In the genomic region with DNA sequence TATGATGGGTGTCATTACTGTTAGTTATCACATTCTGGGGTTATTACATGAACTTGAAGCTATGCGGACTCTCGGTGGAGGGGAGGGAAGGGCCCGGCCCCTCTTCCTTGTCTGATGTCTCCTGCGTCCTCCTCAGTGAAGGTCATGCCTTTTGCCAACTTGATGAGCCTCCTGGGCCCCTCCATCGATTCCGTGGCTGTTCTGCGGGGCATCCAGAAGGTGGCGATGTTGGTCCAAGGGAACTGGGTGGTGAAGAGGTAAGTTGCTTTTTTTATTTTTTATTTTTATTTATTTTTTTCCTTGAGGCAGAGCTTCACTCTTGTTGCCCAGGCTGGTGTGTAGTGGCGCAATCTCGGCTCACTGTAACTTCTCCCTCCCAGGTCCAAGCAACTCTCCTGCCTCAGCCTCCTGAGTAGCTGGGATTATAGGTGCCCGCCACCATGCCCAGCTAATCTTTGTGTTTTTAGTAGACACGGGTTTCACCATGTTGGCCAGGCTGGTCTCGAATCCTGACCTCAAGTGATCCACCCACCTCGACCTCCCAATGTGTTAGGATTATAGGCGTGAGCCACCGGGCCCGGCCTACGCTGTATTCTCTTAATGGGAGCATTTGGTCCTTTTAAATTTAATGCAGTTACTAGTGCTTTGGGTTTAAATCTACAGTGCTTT, we compare ENCODE assay signal across 8 cellular contexts. TPM values are rescaled to one million over a fixed set of nuclear protein-coding genes. Genes with fewer than 3 reads are reported as not detected.
DNase-seq lines count a peak whose midpoint lies in the region; ATAC-seq and TF ChIP-seq lines count a peak whose summit lies in the region.

No MANE protein-coding gene starts in this region.

- intact Hi-C loops in CD4-positive, alpha-beta memory T cell (cut with micrococcal nuclease) = no loop called here
- intact Hi-C loops in colonic mucosa (cut with DNase I) = no loop called here

- peaks cover 34 to 71% of the 10 kb centered on the region in 2 donors for H3K36me3 Mint-ChIP-seq in CD4-positive, alpha-beta memory T cell
- peaks cover 37% of the 10 kb centered on the region for H3K36me3 Mint-ChIP-seq in WTC11

- H3K4me1 ChIP-seq in CD4-positive, alpha-beta memory T cell (ENCODE audit: insufficient read depth, low read length) = peaks cover 5% of the 10 kb centered on the region
- no peaks in the 10 kb centered on the region for H3K4me1 ChIP-seq in colonic mucosa
- H3K4me1 ChIP-seq in neutrophil (ENCODE audit: control insufficient read depth in 1 of 2, insufficient read depth in 1 of 2, low read depth in 1 of 2, low read length in 1 of 2) = peaks cover 0 to 3% of the 10 kb centered on the region in 2 experiments

- H3K36me3 ChIP-seq in CD4-positive, alpha-beta memory T cell (ENCODE audit: insufficient read depth, low read length) = peaks cover 68% of the 10 kb centered on the region
- H3K36me3 ChIP-seq in colonic mucosa (peaks cover 10% of the 10 kb centered on the region), neutrophil (peaks cover 48% of the 10 kb centered on the region)

- H3K27me3 ChIP-seq in CD4-positive, alpha-beta memory T cell (ENCODE audit: insufficient read depth, low read length) = no peaks in the 10 kb centered on the region
- no peaks in the 10 kb centered on the region for H3K27me3 ChIP-seq in colonic mucosa
- no peaks in the 10 kb centered on the region for H3K27me3 ChIP-seq in neutrophil

- ATAC-seq in WTC11 = peak; percentile 59
- no peak for ATAC-seq in GM18909 (IDR thresholded peaks at IDR 0.05; ENCODE audit: poor library complexity, unreplicated experiment)
- no peak for ATAC-seq in HG02759 (IDR thresholded peaks at IDR 0.05; ENCODE audit: unreplicated experiment)

- H3K27me3 Mint-ChIP-seq in CD4-positive, alpha-beta memory T cell = no peaks in the 10 kb centered on the region
- no peaks in the 10 kb centered on the region for H3K27me3 Mint-ChIP-seq in WTC11 (ENCODE audit: low read depth)

- no peak overlapping the region for H3K4me3 Mint-ChIP-seq in CD4-positive, alpha-beta memory T cell
- H3K4me3 Mint-ChIP-seq in WTC11 = no peak overlapping the region

- TF ChIP-seq CTCF in WTC11 (IDR thresholded peaks at IDR 0.05) = peak; percentile 38; the same call in 1 of the 2 replicates
- TF ChIP-seq CTCF in colonic mucosa (IDR thresholded peaks at IDR 0.05) = peak; percentile 70
- TF ChIP-seq CTCF in neutrophil (IDR thresholded peaks at IDR 0.05) = peak; percentile 46

- DNase-seq in CD4-positive, alpha-beta memory T cell = peak; percentile 49 to 60 (median 59)
- DNase-seq in HuH-7.5 (ENCODE audit: low spot score) (peak; percentile 66), WTC11 (ENCODE audit: low spot score) (peak; percentile 81), colonic mucosa (peak; percentile 56), NCI-H1930 (lab: John Stamatoyannopoulos, UW) (no peak)

- no peaks in the 10 kb centered on the region for H3K9me3 ChIP-seq in CD4-positive, alpha-beta memory T cell (ENCODE audit: control insufficient read depth in 1 of 2, low read length in 2 of 2)
- H3K9me3 ChIP-seq in colonic mucosa (no peaks in the 10 kb centered on the region), neutrophil (no peaks in the 10 kb centered on the region)

- H3K4me3 ChIP-seq in CD4-positive, alpha-beta memory T cell (ENCODE audit: low read length in 2 of 2) = no peak overlapping the region
- H3K4me3 ChIP-seq in colonic mucosa (no peak overlapping the region), neutrophil (ENCODE audit: low read depth in 1 of 2, low read length in 1 of 2) (no peak overlapping the region)

- H3K9ac ChIP-seq in colonic mucosa (ENCODE audit: low read depth in 2 of 2, low read length in 2 of 2) = no peak overlapping the region

- POLR2A ChIA-PET in CD4-positive, alpha-beta memory T cell (lab: Charles Lee; ENCODE audit: partially characterized antibody) = interaction anchor here (0.9 to 1.4 kb wide), 3 partner anchors 8 to 55 kb away, joined by 3 to 4 read pairs (median 3); no protein-coding TSS in a partner anchor
- POLR2A ChIA-PET in WTC11 (lab: Charles Lee) = no interaction called here

- H3K4me1 Mint-ChIP-seq in CD4-positive, alpha-beta memory T cell = peaks cover 4 to 7% (median 6%) of the 10 kb centered on the region in 4 donors
- H3K4me1 Mint-ChIP-seq in WTC11 = no peaks in the 10 kb centered on the region

- H3K9me3 Mint-ChIP-seq in CD4-positive, alpha-beta memory T cell = peaks cover 0 to 2% (median 0%) of the 10 kb centered on the region in 8 donors
- H3K9me3 Mint-ChIP-seq in WTC11 = no peaks in the 10 kb centered on the region

- peak overlapping the region in 5 of 7 donors; percentile 38 to 78 (median 68) for H3K27ac Mint-ChIP-seq in CD4-positive, alpha-beta memory T cell
- no peak overlapping the region for H3K27ac Mint-ChIP-seq in WTC11

- H3K27ac ChIP-seq in CD4-positive, alpha-beta memory T cell (ENCODE audit: low read depth, low read length) = no peak overlapping the region
- no peak overlapping the region for H3K27ac ChIP-seq in colonic mucosa
- H3K27ac ChIP-seq in neutrophil = no peak overlapping the region

- CTCF ChIA-PET in CD4-positive, alpha-beta memory T cell (lab: Charles Lee; ENCODE audit: partially characterized antibody) = interaction anchor here (0.6 to 3.0 kb wide), 22 partner anchors 8 to 310 kb away, joined by 3 to 17 read pairs (median 5); no protein-coding TSS in a partner anchor
- CTCF ChIA-PET in WTC11 (lab: Charles Lee) = interaction anchor here (0.6 to 2.0 kb wide), 6 partner anchors 13 to 1166 kb away, joined by 3 to 6 read pairs (median 3); no protein-coding TSS in a partner anchor

TF ChIP-seq in WTC11, 78 proteins besides CTCF, POLR2A, EP300 and RAD21:
- TF ChIP-seq GRHL2 (CRISPR knock-in tag; IDR thresholded peaks at IDR 0.05; ENCODE audit: insufficient replicate concordance, severe bottlenecking) (no peak), SOX15 (CRISPR knock-in tag; IDR thresholded peaks at IDR 0.05) (no peak)

RNA-seq across cellular contexts. Expression of a gene that starts 21.6 kb away (rescaled TPM):
- total RNA-seq in CD4-positive, alpha-beta memory T cell = 10 to 100 TPM; 88.4 to 94.0 TPM
- 10 to 100 TPM; 10.0 to 16.0 TPM for polyA plus RNA-seq in CD4-positive, alpha-beta memory T cell
- total RNA-seq in WTC11 (2021) (62.2 to 73.5 TPM (median 68.0 TPM) in 3 replicates), colonic mucosa (10 to 100 TPM; 34.4 to 43.4 TPM)

RNA-seq across cellular contexts. Expression of a gene that starts 55.6 kb away (rescaled TPM):
- 10 to 100 TPM; 94.2 to 99.3 TPM for total RNA-seq in CD4-positive, alpha-beta memory T cell
- polyA plus RNA-seq in CD4-positive, alpha-beta memory T cell = 10 to 100 TPM; 57.9 to 95.8 TPM
- total RNA-seq in WTC11 (2021) (25.4 to 40.9 TPM (median 29.1 TPM) in 3 replicates), colonic mucosa (10 to 100 TPM; 24.0 to 31.5 TPM)

Comparison
In these comparisons a context has a peak if more than half of its experiments do, and no peak if none do; other contexts are left out.
1. DNase-seq: peak in CD4-positive, alpha-beta memory T cell (5 of 5), HuH-7.5 (single experiment), WTC11 (single experiment) and colonic mucosa (single experiment); none in NCI-H1930 (0 of 2).
2. Peak in every context shown above with its lines, with median percentiles within 50 percentile points of each other: CTCF ChIP-seq.